Comparison of ENCODE assay signal across 28 cellular contexts in genomic region chr1:112309499-112309898, GRCh38.
"Had no signal": no experiment of that assay in that cellular context is flagged by ENCODE, and none has a peak within 500 bp of the region (broad histone marks: within the 10 kb centered on the region; RNA-seq: fewer than 3 reads in every experiment).

No MANE protein-coding gene starts in this region.

- H3K27ac Mint-ChIP-seq: endodermal cell; naive thymus-derived CD4-positive, alpha-beta T cell; nephron; neural progenitor cell; stimulated activated naive CD8-positive, alpha-beta T cell treated with anti-CD3 and anti-CD28 coated beads, Interleukin-15, amount 100 ng/mL, for 72 hours had no signal

- H3K27ac ChIP-seq: dorsolateral prefrontal cortex, epithelial cell of prostate, gastrocnemius medialis, neural progenitor cell, prostate gland, right atrium auricular region, thyroid gland had no signal

- H3K9me3 ChIP-seq: gastrocnemius medialis, prostate gland, right atrium auricular region, thyroid gland had no signal

- H3K9me3 Mint-ChIP-seq: endodermal cell; naive thymus-derived CD4-positive, alpha-beta T cell; nephron; stimulated activated naive CD8-positive, alpha-beta T cell treated with anti-CD3 and anti-CD28 coated beads, Interleukin-15, amount 100 ng/mL, for 72 hours had no signal

- H3K4me3 ChIP-seq: dorsolateral prefrontal cortex, gastrocnemius medialis, neural progenitor cell, prostate gland, right atrium auricular region, smooth muscle cell, thyroid gland had no signal

- H3K27me3 ChIP-seq: neural progenitor cell, right atrium auricular region, thyroid gland had no signal

- H3K4me1 Mint-ChIP-seq: naive thymus-derived CD4-positive, alpha-beta T cell; stimulated activated naive CD8-positive, alpha-beta T cell treated with anti-CD3 and anti-CD28 coated beads, Interleukin-15, amount 100 ng/mL, for 72 hours had no signal

- ATAC-seq: esophagus mucosa; gastrocnemius medialis; naive thymus-derived CD4-positive, alpha-beta T cell; sciatic nerve; stimulated activated naive CD8-positive, alpha-beta T cell treated with anti-CD3 and anti-CD28 coated beads, Interleukin-15, amount 100 ng/mL, for 72 hours had no signal

- DNase-seq: cortex of kidney; dorsolateral prefrontal cortex; effector CD8-positive, alpha-beta T cell; foreskin fibroblast; gastrocnemius medialis; head of caudate nucleus; mammary epithelial cell; mesendoderm; midbrain; naive thymus-derived CD4-positive, alpha-beta T cell; nucleus accumbens; stimulated activated CD4-positive, alpha-beta T cell treated with anti-CD3 and anti-CD28 coated beads, Interleukin-12 subunit alpha, Interleukin-12 subunit beta, amount 100 ng/mL, for 4 hours; stimulated activated CD4-positive, alpha-beta T cell treated with anti-CD3 and anti-CD28 coated beads, Interleukin-1b, Interleukin-23, amount 100 ng/mL, for 48 hours; stimulated activated CD4-positive, alpha-beta T cell treated with anti-CD3 and anti-CD28 coated beads, Interleukin-4, amount 100 ng/mL, for 1 hour; stimulated activated CD8-positive, alpha-beta memory T cell treated with anti-CD3 and anti-CD28 coated beads, Interleukin-4, amount 100 ng/mL, for 48 hours; stimulated activated naive CD4-positive, alpha-beta T cell; stimulated activated naive CD8-positive, alpha-beta T cell treated with anti-CD3 and anti-CD28 coated beads, Interleukin-15, amount 100 ng/mL, for 72 hours; thyroid gland; trophoblast cell had no signal

- H3K36me3 ChIP-seq: gastrocnemius medialis, neural progenitor cell, prostate gland, right atrium auricular region, thyroid gland had no signal

- H3K36me3 Mint-ChIP-seq: naive thymus-derived CD4-positive, alpha-beta T cell; neural progenitor cell had no signal

- H3K4me3 Mint-ChIP-seq: endodermal cell; naive thymus-derived CD4-positive, alpha-beta T cell; nephron; neural progenitor cell; stimulated activated naive CD8-positive, alpha-beta T cell treated with anti-CD3 and anti-CD28 coated beads, Interleukin-15, amount 100 ng/mL, for 72 hours had no signal

- H3K4me1 ChIP-seq: gastrocnemius medialis, prostate gland, right atrium auricular region, thyroid gland had no signal
